Comparison of ENCODE assay signal across 12 cellular contexts in genomic region chr1:145281728-145282663, GRCh38. TPM values are rescaled to one million over a fixed set of nuclear protein-coding genes. Genes with fewer than 3 reads are reported as not detected.
DNase-seq lines count a peak whose midpoint lies in the region; ATAC-seq and TF ChIP-seq lines count a peak whose summit lies in the region.
"Not testable (repeated sequence)": the region's sequence is repeated elsewhere in the genome, so short reads cannot be mapped to it uniquely, and the experiment has no call there.
"Had no signal": no experiment of that assay in that cellular context is flagged by ENCODE, and none has a peak within 500 bp of the region (broad histone marks: within the 10 kb centered on the region; RNA-seq: fewer than 3 reads in every experiment).

No MANE protein-coding gene starts in this region.

- H2AFZ ChIP-seq in SK-N-SH (ENCODE audit: low read depth); smooth muscle cell (ENCODE audit: low read depth): not testable (repeated sequence)

- 53% methylated on average over 23 of the region's 33 CpGs for WGBS in SK-N-SH (ENCODE audit: low lambda C conversion rate)
- 21% methylated on average over 16 of the region's 33 CpGs; no CpG with 5 or more reads in 1 of the 2 experiments for WGBS in endodermal cell (ENCODE audit: insufficient coverage in 1 of 2, insufficient read length in 1 of 2), 2 experiments
- WGBS in smooth muscle cell (ENCODE audit: low lambda C conversion rate) = 23% methylated on average over 27 of the region's 33 CpGs

- not testable (repeated sequence) for H3K4me1 ChIP-seq in SK-N-SH (ENCODE audit: control insufficient read depth in 1 of 2, insufficient read depth in 2 of 2, low read depth in 1 of 2, low read length in 1 of 2); endodermal cell (ENCODE audit: control insufficient read depth, insufficient read depth, low read length); lower lobe of right lung; smooth muscle cell (ENCODE audit: low read depth)

- H3F3A ChIP-seq in SK-N-SH (replicated peaks; ENCODE audit: insufficient read depth); smooth muscle cell (ENCODE audit: low read depth): not testable (repeated sequence)

- POLR2A ChIA-PET in AG04450 (lab: Yijun Ruan, JAX) = interaction anchor here (1.3 kb wide), 1 partner anchor 870 kb away, joined by 4 read pairs; no protein-coding TSS in a partner anchor
- POLR2A ChIA-PET in SK-N-SH (lab: Yijun Ruan, JAX) = interaction anchor here (1.1 kb wide), 1 partner anchor 736 kb away, joined by 3 read pairs; no protein-coding TSS in a partner anchor

- not testable (repeated sequence) for H3K9me3 Mint-ChIP-seq in activated T-helper 1 cell treated with anti-CD3 and anti-CD28 coated beads, Interleukin-12 subunit alpha, Interleukin-12 subunit beta, Interleukin-2, Interleukin-4 antibody, amounts not matched to agents 30 ng/mL and 10 ng/mL and 1 ng/mL, durations not matched to agents 14 hours and 24 hours and 36 hours; endodermal cell

- H3K4me3 Mint-ChIP-seq in activated T-helper 1 cell treated with anti-CD3 and anti-CD28 coated beads, Interleukin-12 subunit alpha, Interleukin-12 subunit beta, Interleukin-2, Interleukin-4 antibody, amounts not matched to agents 30 ng/mL and 10 ng/mL and 1 ng/mL, durations not matched to agents 14 hours and 24 hours and 36 hours = peak overlapping the region; percentile 80
- peak overlapping the region; percentile 46 for H3K4me3 Mint-ChIP-seq in endodermal cell

- H3K4me3 ChIP-seq in AG04450 (ENCODE audit: low read depth, low read length) = peak overlapping the region; percentile 61
- peak overlapping the region; percentile 45 to 61 for H3K4me3 ChIP-seq in SK-N-SH (ENCODE audit: low read depth in 2 of 2, low read length in 1 of 2)
- H3K4me3 ChIP-seq in endodermal cell (ENCODE audit: low read length) = not testable (repeated sequence)
- H3K4me3 ChIP-seq in lower lobe of right lung = peak overlapping the region; percentile 56
- H3K4me3 ChIP-seq in smooth muscle cell = peak overlapping the region; percentile 43

- H3K4me2 ChIP-seq in SK-N-SH (peak overlapping the region; percentile 64), smooth muscle cell (peak overlapping the region; percentile 57)

- CTCF ChIA-PET in AG04450 (lab: Charles Lee); SK-N-SH (lab: Yijun Ruan, JAX): not testable (repeated sequence)

- not testable (repeated sequence) for TF ChIP-seq EP300 in SK-N-SH (IDR thresholded peaks at IDR 0.05; ENCODE audit: borderline replicate concordance in 1 of 2, low read depth in 1 of 2, low read length in 1 of 2)

- not testable (repeated sequence) for H3K27me3 ChIP-seq in AG04450 (ENCODE audit: control insufficient read depth, insufficient read depth, low read length); SK-N-SH (ENCODE audit: insufficient read depth); endodermal cell (ENCODE audit: control insufficient read depth, insufficient read depth, low read length, poor library complexity, severe bottlenecking); lower lobe of right lung (ENCODE audit: low read depth); smooth muscle cell (ENCODE audit: low read depth)

- H3K27ac ChIP-seq in AG04450 (ENCODE audit: low read depth, low read length); endodermal cell (ENCODE audit: low read depth, low read length): not testable (repeated sequence)
- peak overlapping the region; percentile 66 to 79; a peak in 3 of 4 replicates for H3K27ac ChIP-seq in SK-N-SH (ENCODE audit: low read depth in 2 of 2, low read length in 1 of 2)
- H3K27ac ChIP-seq in lower lobe of right lung = peak overlapping the region; percentile 86
- peak overlapping the region; percentile 65 for H3K27ac ChIP-seq in smooth muscle cell (ENCODE audit: low read depth)

- DNase-seq in AG04450 (ENCODE audit: low read depth, low spot score); SK-N-SH; activated T-helper 1 cell treated with anti-CD3 and anti-CD28 coated beads, Interleukin-12 subunit alpha, Interleukin-12 subunit beta, Interleukin-2, Interleukin-4 antibody, amounts not matched to agents 30 ng/mL and 10 ng/mL and 1 ng/mL, durations not matched to agents 14 hours and 24 hours and 36 hours (ENCODE audit: low spot score); endodermal cell; smooth muscle cell (lab: John Stamatoyannopoulos, UW; ENCODE audit: unreplicated experiment): not testable (repeated sequence)
- DNase-seq in lower lobe of right lung = peak; percentile 38

- H3K36me3 ChIP-seq in SK-N-SH (replicated peaks in 1 of 2; ENCODE audit: control insufficient read depth in 1 of 2, insufficient read depth in 2 of 2, low read length in 1 of 2); endodermal cell (ENCODE audit: control insufficient read depth, insufficient read depth, low read length); lower lobe of right lung; smooth muscle cell (ENCODE audit: low read depth): not testable (repeated sequence)

- intact Hi-C loops in activated T-helper 1 cell treated with anti-CD3 and anti-CD28 coated beads, Interleukin-12 subunit alpha, Interleukin-12 subunit beta, Interleukin-2, Interleukin-4 antibody, amounts not matched to agents 30 ng/mL and 10 ng/mL and 1 ng/mL, durations not matched to agents 14 hours and 24 hours and 36 hours (cut with micrococcal nuclease); lower lobe of right lung (cut with DNase I): not testable (repeated sequence)

- not testable (repeated sequence) for TF ChIP-seq CTCF in AG04450 (IDR thresholded peaks at IDR 0.05; ENCODE audit: low read depth, low read length); SK-N-SH (IDR thresholded peaks at IDR 0.05); endodermal cell (conservative IDR thresholded peaks at IDR 0.05); lower lobe of right lung (IDR thresholded peaks at IDR 0.05); smooth muscle cell (IDR thresholded peaks at IDR 0.05; ENCODE audit: borderline replicate concordance, insufficient read depth, poor library complexity, severe bottlenecking)

- not testable (repeated sequence) for H3K9me3 ChIP-seq in AG04450 (ENCODE audit: control insufficient read depth, insufficient read depth, low read length); SK-N-SH; endodermal cell (ENCODE audit: control insufficient read depth, low read length); lower lobe of right lung; smooth muscle cell (replicated peaks; ENCODE audit: low read depth)

- ATAC-seq in GM21367 (IDR thresholded peaks at IDR 0.05; ENCODE audit: unreplicated experiment) (peak; percentile 16), HG03159 (IDR thresholded peaks at IDR 0.05; ENCODE audit: unreplicated experiment) (peak; percentile 18), lower lobe of right lung (peak; percentile 55 to 57)

- H3K36me3 Mint-ChIP-seq in activated T-helper 1 cell treated with anti-CD3 and anti-CD28 coated beads, Interleukin-12 subunit alpha, Interleukin-12 subunit beta, Interleukin-2, Interleukin-4 antibody, amounts not matched to agents 30 ng/mL and 10 ng/mL and 1 ng/mL, durations not matched to agents 14 hours and 24 hours and 36 hours (ENCODE audit: low read depth); endodermal cell (ENCODE audit: low read depth): not testable (repeated sequence)

- H3K27ac Mint-ChIP-seq in activated T-helper 1 cell treated with anti-CD3 and anti-CD28 coated beads, Interleukin-12 subunit alpha, Interleukin-12 subunit beta, Interleukin-2, Interleukin-4 antibody, amounts not matched to agents 30 ng/mL and 10 ng/mL and 1 ng/mL, durations not matched to agents 14 hours and 24 hours and 36 hours = peak overlapping the region; percentile 97
- H3K27ac Mint-ChIP-seq in endodermal cell = peak overlapping the region; percentile 99

- H3K79me2 ChIP-seq in SK-N-SH (ENCODE audit: insufficient read depth); smooth muscle cell (ENCODE audit: low read depth): not testable (repeated sequence)

- H3K27me3 Mint-ChIP-seq in activated T-helper 1 cell treated with anti-CD3 and anti-CD28 coated beads, Interleukin-12 subunit alpha, Interleukin-12 subunit beta, Interleukin-2, Interleukin-4 antibody, amounts not matched to agents 30 ng/mL and 10 ng/mL and 1 ng/mL, durations not matched to agents 14 hours and 24 hours and 36 hours (ENCODE audit: insufficient read depth); endodermal cell (ENCODE audit: insufficient read depth): not testable (repeated sequence)

- not testable (repeated sequence) for H3K9me2 ChIP-seq in SK-N-SH

- peaks cover 17% of the 10 kb centered on the region for H3K4me1 Mint-ChIP-seq in activated T-helper 1 cell treated with anti-CD3 and anti-CD28 coated beads, Interleukin-12 subunit alpha, Interleukin-12 subunit beta, Interleukin-2, Interleukin-4 antibody, amounts not matched to agents 30 ng/mL and 10 ng/mL and 1 ng/mL, durations not matched to agents 14 hours and 24 hours and 36 hours (ENCODE audit: low read depth)
- not testable (repeated sequence) for H3K4me1 Mint-ChIP-seq in endodermal cell

- TF ChIP-seq RAD21 in SK-N-SH (IDR thresholded peaks at IDR 0.05; ENCODE audit: low read length) = not testable (repeated sequence)

- not testable (repeated sequence) for H4K20me1 ChIP-seq in SK-N-SH (ENCODE audit: insufficient read depth); smooth muscle cell (ENCODE audit: low read depth)

- not testable (repeated sequence) for H3K9ac ChIP-seq in SK-N-SH; endodermal cell (ENCODE audit: extremely low read depth, low read length, poor library complexity, severe bottlenecking); smooth muscle cell (ENCODE audit: low read depth)

RNA-seq across cellular contexts. Expression of gene PPIAL4D, which starts 40.0 kb away (rescaled TPM):
- polyA plus RNA-seq in AG04450 (2011; rRNA removed) (not detected in 2 replicates), SK-N-SH (2012; rRNA removed) (not detected in 2 replicates), smooth muscle cell (not detected in 2 replicates)
- not detected in 2 replicates for polyA minus RNA-seq in AG04450 (2011; rRNA and poly(A)+ RNA removed)
- polyA plus RNA-seq in SK-N-SH (2012; cell fraction: cytosol; rRNA removed) = 0.09 and 0.12 TPM in 2 replicates
- not detected in 2 replicates for polyA plus RNA-seq in SK-N-SH (2012; cell fraction: nucleus; rRNA removed)
- not detected in 2 replicates for total RNA-seq in activated T-helper 1 cell treated with anti-CD3 and anti-CD28 coated beads, Interleukin-12 subunit alpha, Interleukin-12 subunit beta, Interleukin-2, Interleukin-4 antibody, amounts not matched to agents 30 ng/mL and 10 ng/mL and 1 ng/mL, durations not matched to agents 14 hours and 24 hours and 36 hours
- total RNA-seq in endodermal cell (not detected), lower lobe of right lung (not detected), smooth muscle cell (not detected in 2 replicates)
- not detected for polyA plus RNA-seq in endodermal cell (2013, experiment 1 of 2)
- not detected for polyA plus RNA-seq in endodermal cell (2013, experiment 2 of 2)
- total RNA-seq: A673, H4, LHCN-M2, NCI-H460 had no signal
